In genomic region chr20:3796477-3797225, GRCh38 we compare ENCODE assay signal across 8 cellular contexts. TPM values are rescaled to one million over a fixed set of nuclear protein-coding genes. Genes with fewer than 3 reads are reported as not detected.
DNase-seq lines count a peak whose midpoint lies in the region; ATAC-seq and TF ChIP-seq lines count a peak whose summit lies in the region.

No MANE protein-coding gene starts in this region.

- TF ChIP-seq CTCF in AG04450 (IDR thresholded peaks at IDR 0.05; ENCODE audit: low read depth, low read length), result no peak
- TF ChIP-seq CTCF in fibroblast of the aortic adventitia (IDR thresholded peaks at IDR 0.05; ENCODE audit: insufficient read depth, low read length), result no peak
- TF ChIP-seq CTCF in GM13976 (IDR thresholded peaks at IDR 0.05; ENCODE audit: borderline replicate concordance, control extremely low read depth, extremely low read depth, insufficient read depth, missing control alignments), result no peak

- ATAC-seq in GM21825 (IDR thresholded peaks at IDR 0.05; ENCODE audit: unreplicated experiment), result peak; percentile 9

- H3K9me3 ChIP-seq in AG04450 (ENCODE audit: control insufficient read depth, insufficient read depth, low read length), result no peaks in the 10 kb centered on the region; the same call in 1 of the 2 replicates
- no peaks in the 10 kb centered on the region for H3K9me3 ChIP-seq in SK-N-MC (ENCODE audit: low read depth, low read length)

- in situ Hi-C loops in GM13976 (cut with MboI; ENCODE audit: low sequenced_read_pairs, unreplicated experiment), result no loop called here

- H3K4me3 ChIP-seq in AG04450 (ENCODE audit: low read depth, low read length) (peak overlapping the region; percentile 82), SK-N-MC (peak overlapping the region; percentile 92), fibroblast of the aortic adventitia (ENCODE audit: low read depth, low read length) (peak overlapping the region; percentile 96), skeletal muscle cell (ENCODE audit: low read depth, low read length) (peak overlapping the region; percentile 67)

- POLR2A ChIA-PET in AG04450 (lab: Yijun Ruan, JAX), result interaction anchor here (1.2 to 1.5 kb wide), 6 partner anchors 8 to 110 kb away, joined by 3 to 20 read pairs (median 5); partner anchors contain the start of gene AP5S1

- CTCF ChIA-PET in AG04450 (lab: Charles Lee), result interaction anchor here (1.0 to 2.1 kb wide), 5 partner anchors 10 to 58 kb away, joined by 3 to 18 read pairs (median 3); partner anchors contain the start of genes AP5S1 and CENPB

- no peak for DNase-seq in AG04450 (ENCODE audit: low read depth, low spot score)
- no peak for DNase-seq in SK-N-MC (ENCODE audit: low read depth, low spot score)
- DNase-seq in fibroblast of the aortic adventitia (ENCODE audit: low read depth), result no peak
- DNase-seq in skeletal muscle cell (ENCODE audit: low read depth), result no peak
- no peak for DNase-seq in GM13976 (ENCODE audit: low spot score)
- DNase-seq in activated CD4-positive, CD25-positive, alpha-beta regulatory T cell (lab: John Stamatoyannopoulos, UW), result no peak
- no peak for DNase-seq in amniotic stem cell (lab: John Stamatoyannopoulos, UW)

- H3K9ac ChIP-seq in SK-N-MC (ENCODE audit: insufficient read length), result peak overlapping the region; percentile 88

- H3K27ac ChIP-seq in AG04450 (ENCODE audit: low read depth, low read length) (peak overlapping the region; percentile 68), SK-N-MC (peak overlapping the region; percentile 70; the same call in 1 of the 2 replicates)

- peaks cover 37% of the 10 kb centered on the region for H3K36me3 ChIP-seq in SK-N-MC (ENCODE audit: insufficient read depth, low read length)

- H3K27me3 ChIP-seq in AG04450 (ENCODE audit: control insufficient read depth, insufficient read depth, low read length), result no peaks in the 10 kb centered on the region

RNA-seq across cellular contexts. Expression of gene CDC25B, which starts 0.5 kb away (rescaled TPM):
- polyA plus RNA-seq in AG04450 (2011; rRNA removed), result 57.3 and 58.9 TPM in 2 replicates
- polyA minus RNA-seq in AG04450 (2011; rRNA and poly(A)+ RNA removed), result 41.1 and 48.7 TPM in 2 replicates
- total RNA-seq in fibroblast of the aortic adventitia (ENCODE audit: low replicate concordance), result 51.0 and 58.5 TPM in 2 replicates

RNA-seq across cellular contexts. Expression of gene CENPB, which starts 10.1 kb away (rescaled TPM):
- 29.7 and 37.0 TPM in 2 replicates for polyA plus RNA-seq in AG04450 (2011; rRNA removed)
- polyA minus RNA-seq in AG04450 (2011; rRNA and poly(A)+ RNA removed), result 40.4 and 42.7 TPM in 2 replicates
- 94.8 and 170 TPM in 2 replicates for total RNA-seq in fibroblast of the aortic adventitia (ENCODE audit: low replicate concordance)

RNA-seq across cellular contexts. Expression of gene SPEF1, which starts 15.4 kb away (rescaled TPM):
- polyA plus RNA-seq in AG04450 (2011; rRNA removed), result 0.12 TPM in 2 replicates
- polyA minus RNA-seq in AG04450 (2011; rRNA and poly(A)+ RNA removed), result not detected in 2 replicates
- total RNA-seq in fibroblast of the aortic adventitia (ENCODE audit: low replicate concordance), result 0.09 TPM in 1 of 2 replicates, not detected in the other

RNA-seq across cellular contexts. Expression of gene AP5S1, which starts 23.7 kb away (rescaled TPM):
- 7.8 and 11.7 TPM in 2 replicates for polyA plus RNA-seq in AG04450 (2011; rRNA removed)
- 10.3 and 14.3 TPM in 2 replicates for polyA minus RNA-seq in AG04450 (2011; rRNA and poly(A)+ RNA removed)
- 9.4 and 20.4 TPM in 2 replicates for total RNA-seq in fibroblast of the aortic adventitia (ENCODE audit: low replicate concordance)

RNA-seq across cellular contexts. Expression of gene ADISSP, which starts 29.1 kb away (rescaled TPM):
- polyA plus RNA-seq in AG04450 (2011; rRNA removed), result 22.6 and 29.2 TPM in 2 replicates
- polyA minus RNA-seq in AG04450 (2011; rRNA and poly(A)+ RNA removed), result 19.2 and 21.7 TPM in 2 replicates
- 28.4 and 37.7 TPM in 2 replicates for total RNA-seq in fibroblast of the aortic adventitia (ENCODE audit: low replicate concordance)
